1 cellular context compared by ENCODE assay signal in genomic region chr6:73520688-73521350, GRCh38.
TF ChIP-seq lines count a peak whose summit lies in the region.

Gene EEF1A1, minus strand, starts transcription at chr6:73521032. Its CDS starts 1,006 bp downstream, at chr6:73520026.

TF ChIP-seq in HepG2, 621 proteins besides CTCF, POLR2A, EP300 and RAD21 (continued from another document and continues in another):
- peak; percentile 94 for TF ChIP-seq NFAT5 (CRISPR knock-in tag; IDR thresholded peaks at IDR 0.05)
- TF ChIP-seq PBX3 (CRISPR knock-in tag; IDR thresholded peaks at IDR 0.05; ENCODE audit: borderline replicate concordance), result peak; percentile 79
- TF ChIP-seq ZNF589 (CRISPR knock-in tag; conservative IDR thresholded peaks at IDR 0.05), result peak; percentile 61; the same call in 1 of the 2 replicates
- TF ChIP-seq ZNF780A (CRISPR knock-in tag; IDR thresholded peaks at IDR 0.05), result peak; percentile 40; the same call in 1 of the 2 replicates
- no peak; the same call in 1 of the 2 replicates for TF ChIP-seq REPIN1 (CRISPR knock-in tag; IDR thresholded peaks at IDR 0.05; ENCODE audit: borderline replicate concordance, low read depth)
- peak in 1 of 2 experiments; percentile 37; a peak in 1 of 4 replicates for TF ChIP-seq NR2F1 (CRISPR knock-in tag; IDR thresholded peaks at IDR 0.05)
- TF ChIP-seq PRDM10 (CRISPR knock-in tag; IDR thresholded peaks at IDR 0.05; ENCODE audit: low read depth), result 0 out of 2 replicates have a peak, but pooled peaks have one; percentile 19
- peak; percentile 36 for TF ChIP-seq SUZ12 (IDR thresholded peaks at IDR 0.05; ENCODE audit: low read depth, low read length)
- no peak; the same call in 1 of the 2 replicates for TF ChIP-seq ZBTB10 (CRISPR knock-in tag; IDR thresholded peaks at IDR 0.05; ENCODE audit: borderline replicate concordance)
- peak; percentile 84 for TF ChIP-seq TBL1XR1 (IDR thresholded peaks at IDR 0.05; ENCODE audit: borderline replicate concordance, low read length, partially characterized antibody)
- no peak; the same call in 1 of the 2 replicates for TF ChIP-seq IRX3 (CRISPR knock-in tag; IDR thresholded peaks at IDR 0.05; ENCODE audit: borderline replicate concordance, low read depth)
- TF ChIP-seq CREM (IDR thresholded peaks at IDR 0.05), result peak; percentile 92
- no peak; the same call in 1 of the 2 replicates for TF ChIP-seq CREM (CRISPR knock-in tag; IDR thresholded peaks at IDR 0.05)
- peak; percentile 81 for TF ChIP-seq ZNF781 (CRISPR knock-in tag; IDR thresholded peaks at IDR 0.05; ENCODE audit: borderline replicate concordance, not compliant biosample characterization)
- TF ChIP-seq ZNF687 (CRISPR knock-in tag; IDR thresholded peaks at IDR 0.05), result peak; percentile 76
- TF ChIP-seq PAX8 (CRISPR knock-in tag; IDR thresholded peaks at IDR 0.05; ENCODE audit: borderline replicate concordance), result no peak
- TF ChIP-seq PHF20 (CRISPR knock-in tag; IDR thresholded peaks at IDR 0.05), result no peak
- TF ChIP-seq ZNF660 (CRISPR knock-in tag; IDR thresholded peaks at IDR 0.05; ENCODE audit: borderline replicate concordance, low read depth), result no peak
- TF ChIP-seq MXD1 (CRISPR knock-in tag; IDR thresholded peaks at IDR 0.05), result peak; percentile 50; the same call in 1 of the 2 replicates
- peak; percentile 58; the same call in 1 of the 2 replicates for TF ChIP-seq ERF (CRISPR knock-in tag; IDR thresholded peaks at IDR 0.05)
- peak; percentile 60; the same call in 1 of the 2 replicates for TF ChIP-seq TBX3 (IDR thresholded peaks at IDR 0.05; ENCODE audit: borderline replicate concordance)
- TF ChIP-seq, protein P1, sequence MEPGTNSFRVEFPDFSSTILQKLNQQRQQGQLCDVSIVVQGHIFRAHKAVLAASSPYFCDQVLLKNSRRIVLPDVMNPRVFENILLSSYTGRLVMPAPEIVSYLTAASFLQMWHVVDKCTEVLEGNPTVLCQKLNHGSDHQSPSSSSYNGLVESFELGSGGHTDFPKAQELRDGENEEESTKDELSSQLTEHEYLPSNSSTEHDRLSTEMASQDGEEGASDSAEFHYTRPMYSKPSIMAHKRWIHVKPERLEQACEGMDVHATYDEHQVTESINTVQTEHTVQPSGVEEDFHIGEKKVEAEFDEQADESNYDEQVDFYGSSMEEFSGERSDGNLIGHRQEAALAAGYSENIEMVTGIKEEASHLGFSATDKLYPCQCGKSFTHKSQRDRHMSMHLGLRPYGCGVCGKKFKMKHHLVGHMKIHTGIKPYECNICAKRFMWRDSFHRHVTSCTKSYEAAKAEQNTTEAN (CRISPR knock-in tag; conservative IDR thresholded peaks at IDR 0.05), result peak; percentile 78
- TF ChIP-seq HES4 (CRISPR knock-in tag; IDR thresholded peaks at IDR 0.05; ENCODE audit: borderline replicate concordance), result peak; percentile 35; the same call in 1 of the 2 replicates
- no peak; the same call in 1 of the 2 replicates for TF ChIP-seq TEF (CRISPR knock-in tag; IDR thresholded peaks at IDR 0.05)
- TF ChIP-seq HOXA5 (CRISPR knock-in tag; IDR thresholded peaks at IDR 0.05), result peak; percentile 92
